Comparison of ENCODE assay signal across 8 cellular contexts in the genomic region with DNA sequence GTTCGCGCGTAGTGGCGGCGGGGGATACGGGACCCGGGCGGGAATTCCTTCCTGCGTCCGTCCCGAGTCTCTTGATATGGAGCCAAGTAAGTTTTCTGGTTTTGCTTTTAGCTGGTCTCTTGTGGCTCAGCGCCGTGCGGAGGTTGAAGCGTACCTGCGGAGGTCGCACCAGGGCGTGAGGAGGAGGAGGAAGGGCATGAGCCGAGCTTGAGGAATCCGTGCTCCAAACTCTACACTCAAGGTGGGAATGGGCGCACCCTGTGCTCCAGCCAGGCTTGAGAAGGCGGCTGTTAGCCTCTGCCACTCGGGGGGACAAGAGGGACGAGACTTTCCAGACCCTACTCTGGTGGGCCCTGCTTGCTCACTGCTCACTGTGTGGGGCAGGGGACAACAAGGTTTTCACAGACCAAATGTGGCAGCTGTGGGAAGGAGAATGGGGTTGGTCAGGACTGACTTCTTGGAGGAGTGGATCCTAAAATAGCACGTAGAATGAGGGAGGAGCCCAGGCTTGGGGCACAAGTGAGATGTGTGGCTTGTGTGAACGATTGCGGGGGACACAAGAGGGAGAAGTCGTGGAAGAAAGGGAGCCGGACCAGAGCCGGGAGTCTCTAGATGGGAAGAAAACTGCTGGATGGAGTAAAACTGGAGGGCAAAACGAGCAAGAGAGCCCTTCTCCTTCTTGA. TPM values are rescaled to one million over a fixed set of nuclear protein-coding genes. Genes with fewer than 3 reads are reported as not detected.
DNase-seq lines count a peak whose midpoint lies in the region; ATAC-seq and TF ChIP-seq lines count a peak whose summit lies in the region.

No MANE protein-coding gene starts in this region.

- no peaks in the 10 kb centered on the region for H3K9me3 Mint-ChIP-seq in dendritic cell treated with granulocyte-macrophage colony-stimulating factor and Interleukin-4, amounts not matched to agents 40 ng/mL and 50 ng/mL, for 4 days
- H3K9me3 Mint-ChIP-seq in natural killer cell treated with Interleukin-12 subunit alpha and Interleukin-12 subunit beta and Interleukin-15 and Interleukin-18, amount 100 ng/mL, for 72 hours, result no peaks in the 10 kb centered on the region

- peak overlapping the region; percentile 93 for H3K27ac ChIP-seq in KOPT-K1 (ENCODE audit: low read depth, low read length, poor library complexity, severe bottlenecking)

- H3K27me3 Mint-ChIP-seq in dendritic cell treated with granulocyte-macrophage colony-stimulating factor and Interleukin-4, amounts not matched to agents 40 ng/mL and 50 ng/mL, for 4 days, result peaks cover 10% of the 10 kb centered on the region
- peaks cover 8 to 14% of the 10 kb centered on the region in 2 donors for H3K27me3 Mint-ChIP-seq in natural killer cell treated with Interleukin-12 subunit alpha and Interleukin-12 subunit beta and Interleukin-15 and Interleukin-18, amount 100 ng/mL, for 72 hours

- peak overlapping the region; percentile 88 for H3K4me3 Mint-ChIP-seq in dendritic cell treated with granulocyte-macrophage colony-stimulating factor and Interleukin-4, amounts not matched to agents 40 ng/mL and 50 ng/mL, for 4 days
- H3K4me3 Mint-ChIP-seq in natural killer cell treated with Interleukin-12 subunit alpha and Interleukin-12 subunit beta and Interleukin-15 and Interleukin-18, amount 100 ng/mL, for 72 hours, result peak overlapping the region; percentile 95

- peaks cover 54% of the 10 kb centered on the region for H3K4me1 Mint-ChIP-seq in dendritic cell treated with granulocyte-macrophage colony-stimulating factor and Interleukin-4, amounts not matched to agents 40 ng/mL and 50 ng/mL, for 4 days (ENCODE audit: low read depth)
- H3K4me1 Mint-ChIP-seq in natural killer cell treated with Interleukin-12 subunit alpha and Interleukin-12 subunit beta and Interleukin-15 and Interleukin-18, amount 100 ng/mL, for 72 hours (ENCODE audit: low read depth in 2 of 2), result peaks cover 48 to 49% of the 10 kb centered on the region in 2 donors

- peak overlapping the region; percentile 97 for H3K27ac Mint-ChIP-seq in dendritic cell treated with granulocyte-macrophage colony-stimulating factor and Interleukin-4, amounts not matched to agents 40 ng/mL and 50 ng/mL, for 4 days
- H3K27ac Mint-ChIP-seq in natural killer cell treated with Interleukin-12 subunit alpha and Interleukin-12 subunit beta and Interleukin-15 and Interleukin-18, amount 100 ng/mL, for 72 hours, result peak overlapping the region; percentile 94 to 99

- peak; percentile 44 for DNase-seq in GM03348 (ENCODE audit: low spot score)
- no peak for DNase-seq in natural killer cell treated with Interleukin-12 subunit alpha and Interleukin-12 subunit beta and Interleukin-15 and Interleukin-18, amount 100 ng/mL, for 72 hours (ENCODE audit: low spot score)
- DNase-seq in dedifferentiated amniotic fluid mesenchymal stem cell (ENCODE audit: extremely low spot score), result no peak
- DNase-seq in NCI-H226, result no peak
- DNase-seq in GM10266 (ENCODE audit: extremely low spot score), result no peak

- ATAC-seq in natural killer cell treated with Interleukin-12 subunit alpha and Interleukin-12 subunit beta and Interleukin-15 and Interleukin-18, amount 100 ng/mL, for 72 hours, result no peak
- ATAC-seq in HG03280 (IDR thresholded peaks at IDR 0.05; ENCODE audit: unreplicated experiment), result no peak

- H3K9me3 ChIP-seq in KOPT-K1 (ENCODE audit: insufficient read depth, low read length, poor library complexity, severe bottlenecking), result no peaks in the 10 kb centered on the region

- intact Hi-C loops in dendritic cell treated with granulocyte-macrophage colony-stimulating factor and Interleukin-4, amounts not matched to agents 40 ng/mL and 50 ng/mL, for 4 days (cut with micrococcal nuclease), result no loop called here

- peaks cover 42% of the 10 kb centered on the region for H3K36me3 Mint-ChIP-seq in dendritic cell treated with granulocyte-macrophage colony-stimulating factor and Interleukin-4, amounts not matched to agents 40 ng/mL and 50 ng/mL, for 4 days (ENCODE audit: low read depth)
- H3K36me3 Mint-ChIP-seq in natural killer cell treated with Interleukin-12 subunit alpha and Interleukin-12 subunit beta and Interleukin-15 and Interleukin-18, amount 100 ng/mL, for 72 hours, result peaks cover 9% of the 10 kb centered on the region

- H3K36me3 ChIP-seq in KOPT-K1 (ENCODE audit: insufficient read depth, low read length), result peaks cover 27% of the 10 kb centered on the region

- no peak for TF ChIP-seq CTCF in GM10266 (IDR thresholded peaks at IDR 0.05; ENCODE audit: control insufficient read depth, insufficient read depth, low read depth, missing control alignments)

RNA-seq across cellular contexts. Expression of a gene that starts 0.6 kb away (rescaled TPM):
- 10 to 100 TPM; 43.1 to 55.1 TPM for total RNA-seq in natural killer cell treated with Interleukin-12 subunit alpha and Interleukin-12 subunit beta and Interleukin-15 and Interleukin-18, amount 100 ng/mL, for 72 hours

RNA-seq across cellular contexts. Expression of a gene that starts 9.1 kb away (rescaled TPM):
- total RNA-seq in natural killer cell treated with Interleukin-12 subunit alpha and Interleukin-12 subunit beta and Interleukin-15 and Interleukin-18, amount 100 ng/mL, for 72 hours, result not detected

RNA-seq across cellular contexts. Expression of a gene that starts 19.1 kb away (rescaled TPM):
- total RNA-seq in natural killer cell treated with Interleukin-12 subunit alpha and Interleukin-12 subunit beta and Interleukin-15 and Interleukin-18, amount 100 ng/mL, for 72 hours, result 1 to 10 TPM; 3.0 to 4.0 TPM
